ENCODE assay signal across 20 cellular contexts in genomic region chr13:107964356-107964755, GRCh38.
A peak's percentile ranks its signal among the peaks of the same experiment; 100 is the strongest.
DNase-seq lines count a peak whose midpoint lies in the region; ATAC-seq and TF ChIP-seq lines count a peak whose summit lies in the region.
"Had no signal": no experiment of that assay in that cellular context is flagged by ENCODE, and none has a peak within 500 bp of the region (broad histone marks: within the 10 kb centered on the region; RNA-seq: fewer than 3 reads in every experiment).

No MANE protein-coding gene starts in this region.

- H3K36me3 Mint-ChIP-seq in WTC11 = 0 out of 2 replicates have a peak, but pooled peaks cover 4% of the 10 kb centered on the region
- H3K36me3 Mint-ChIP-seq: neural progenitor cell; stimulated activated naive B cell treated with anti-CD40 and anti-IgM and Interleukin-4, amounts not matched to agents 10 μg/mL and 1 μg/mL and 100 μg/mL, for 72 hours had no signal

- DNase-seq in NCI-H1417 (lab: John Stamatoyannopoulos, UW) (peak; percentile 34 to 86 (median 80)), NCI-H1417 treated with DMSO at 0.1 percent for 48 hours (lab: John Stamatoyannopoulos, UW) (no peak), NCI-H2081 treated with DMSO at 0.1 percent for 48 hours (lab: John Stamatoyannopoulos, UW) (peak; percentile 8), NCI-H69 (lab: John Stamatoyannopoulos, UW) (peak; percentile 83), retinal pigment epithelial cell (ENCODE audit: low read depth) (peak; percentile 11), WTC11 (ENCODE audit: low spot score) (no peak)
- DNase-seq: activated CD4-positive, alpha-beta T cell treated with anti-CD3 and anti-CD28 coated beads, Interleukin-2, amount 10 ng/mL, durations not matched to agents 7 days and 5 days; activated naive CD4-positive, alpha-beta T cell; foreskin keratinocyte; kidney glomerular epithelial cell; midbrain; NCI-H1930; stimulated activated naive B cell treated with anti-CD40 and anti-IgM and Interleukin-4, amounts not matched to agents 10 μg/mL and 1 μg/mL and 100 μg/mL, for 72 hours had no signal

- CTCF ChIA-PET in WTC11 (lab: Charles Lee) = no interaction called here

- peaks cover 18% of the 10 kb centered on the region for H3K9me3 Mint-ChIP-seq in WTC11
- H3K9me3 Mint-ChIP-seq: activated CD4-positive, alpha-beta T cell treated with anti-CD3 and anti-CD28 coated beads, Interleukin-2, amount 10 ng/mL, durations not matched to agents 7 days and 5 days had no signal

- H3K27me3 Mint-ChIP-seq in WTC11 (ENCODE audit: low read depth) = no peaks in the 10 kb centered on the region
- H3K27me3 Mint-ChIP-seq: activated CD4-positive, alpha-beta T cell treated with anti-CD3 and anti-CD28 coated beads, Interleukin-2, amount 10 ng/mL, durations not matched to agents 7 days and 5 days; stimulated activated naive B cell treated with anti-CD40 and anti-IgM and Interleukin-4, amounts not matched to agents 10 μg/mL and 1 μg/mL and 100 μg/mL, for 72 hours had no signal

- no peak overlapping the region for H3K4me3 Mint-ChIP-seq in WTC11
- H3K4me3 Mint-ChIP-seq: activated CD4-positive, alpha-beta T cell treated with anti-CD3 and anti-CD28 coated beads, Interleukin-2, amount 10 ng/mL, durations not matched to agents 7 days and 5 days; neural progenitor cell; stimulated activated naive B cell treated with anti-CD40 and anti-IgM and Interleukin-4, amounts not matched to agents 10 μg/mL and 1 μg/mL and 100 μg/mL, for 72 hours had no signal

- TF ChIP-seq CTCF in retinal pigment epithelial cell (conservative IDR thresholded peaks at IDR 0.05; ENCODE audit: low read depth, low read length) (no peak), WTC11 (IDR thresholded peaks at IDR 0.05) (no peak)

- peaks cover 12% of the 10 kb centered on the region for H3K4me1 Mint-ChIP-seq in WTC11
- H3K4me1 Mint-ChIP-seq: activated CD4-positive, alpha-beta T cell treated with anti-CD3 and anti-CD28 coated beads, Interleukin-2, amount 10 ng/mL, durations not matched to agents 7 days and 5 days; stimulated activated naive B cell treated with anti-CD40 and anti-IgM and Interleukin-4, amounts not matched to agents 10 μg/mL and 1 μg/mL and 100 μg/mL, for 72 hours had no signal

- no peak overlapping the region; the same call in 1 of the 2 replicates for H3K27ac Mint-ChIP-seq in WTC11
- H3K27ac Mint-ChIP-seq: activated CD4-positive, alpha-beta T cell treated with anti-CD3 and anti-CD28 coated beads, Interleukin-2, amount 10 ng/mL, durations not matched to agents 7 days and 5 days; neural progenitor cell; stimulated activated naive B cell treated with anti-CD40 and anti-IgM and Interleukin-4, amounts not matched to agents 10 μg/mL and 1 μg/mL and 100 μg/mL, for 72 hours had no signal

- H3K4me3 ChIP-seq in retinal pigment epithelial cell (ENCODE audit: low read length) = no peak overlapping the region
- H3K4me3 ChIP-seq: coronary artery, HAP-1, neural progenitor cell, tibial nerve had no signal

- POLR2A ChIA-PET in WTC11 (lab: Charles Lee) = no interaction called here

- ATAC-seq in WTC11 (no peak), GM18873 (IDR thresholded peaks at IDR 0.05; ENCODE audit: low FRiP score, unreplicated experiment) (no peak), HG03439 (IDR thresholded peaks at IDR 0.05; ENCODE audit: unreplicated experiment) (no peak)
- ATAC-seq: foreskin keratinocyte; Panc1; stimulated activated naive B cell treated with anti-CD40 and anti-IgM and Interleukin-4, amounts not matched to agents 10 μg/mL and 1 μg/mL and 100 μg/mL, for 72 hours had no signal

TF ChIP-seq in WTC11, 78 proteins besides CTCF, POLR2A, EP300 and RAD21:
- TF ChIP-seq GRHL2 (CRISPR knock-in tag; IDR thresholded peaks at IDR 0.05; ENCODE audit: insufficient replicate concordance, severe bottlenecking) = no peak
- no peak for TF ChIP-seq CBFB (CRISPR knock-in tag; IDR thresholded peaks at IDR 0.05; ENCODE audit: low read depth)
- no peak for TF ChIP-seq NR3C1 (CRISPR knock-in tag; conservative IDR thresholded peaks at IDR 0.05; ENCODE audit: low read depth)
- TF ChIP-seq MYBL2 (CRISPR knock-in tag; IDR thresholded peaks at IDR 0.05) = no peak
- no peak for TF ChIP-seq ZNF423 (CRISPR knock-in tag; IDR thresholded peaks at IDR 0.05)
- no peak for TF ChIP-seq ETV6 (CRISPR knock-in tag; IDR thresholded peaks at IDR 0.05)

Comparison
In these comparisons a context has a peak if more than half of its experiments do, and no peak if none do; other contexts are left out.
1. DNase-seq: peak in NCI-H1417 (3 of 3), NCI-H2081 treated with DMSO at 0.1 percent for 48 hours (single experiment), NCI-H69 (single experiment) and retinal pigment epithelial cell (single experiment); none in NCI-H1417 treated with DMSO at 0.1 percent for 48 hours (single experiment) and WTC11 (single experiment).